1 cellular context compared by ENCODE assay signal in genomic region chr16:11706180-11706742, GRCh38.
TF ChIP-seq lines count a peak whose summit lies in the region.

No MANE protein-coding gene starts in this region.

TF ChIP-seq in HepG2, 621 proteins besides CTCF, POLR2A, EP300 and RAD21:
- TF ChIP-seq SRF (IDR thresholded peaks at IDR 0.05; ENCODE audit: low read depth, low read length) (no peak), ARHGAP35 (CRISPR knock-in tag; IDR thresholded peaks at IDR 0.05; ENCODE audit: borderline replicate concordance) (no peak), ZNF547 (CRISPR knock-in tag; IDR thresholded peaks at IDR 0.05) (0 out of 2 replicates have a peak, but pooled peaks have one; percentile 56), BATF2 (CRISPR knock-in tag; IDR thresholded peaks at IDR 0.05) (0 out of 2 replicates have a peak, but pooled peaks have one; percentile 39), ZNF879 (CRISPR knock-in tag; IDR thresholded peaks at IDR 0.05) (no peak), ZNF737 (CRISPR knock-in tag; IDR thresholded peaks at IDR 0.05; ENCODE audit: borderline replicate concordance) (0 out of 2 replicates have a peak, but pooled peaks have one; percentile 25), NR3C1 (CRISPR knock-in tag; IDR thresholded peaks at IDR 0.05) (no peak), ZNF569 (CRISPR knock-in tag; IDR thresholded peaks at IDR 0.05; ENCODE audit: borderline replicate concordance) (no peak), DNMT1 (CRISPR knock-in tag; IDR thresholded peaks at IDR 0.05) (no peak), NFYC (CRISPR knock-in tag; IDR thresholded peaks at IDR 0.05) (no peak), ZNF768 (CRISPR knock-in tag; IDR thresholded peaks at IDR 0.05) (peak; percentile 16; the same call in 1 of the 2 replicates), PPARG (CRISPR knock-in tag; conservative IDR thresholded peaks at IDR 0.05) (no peak), ZNF33B (CRISPR knock-in tag; IDR thresholded peaks at IDR 0.05) (0 out of 2 replicates have a peak, but pooled peaks have one; percentile 47), PAF1 (CRISPR knock-in tag; IDR thresholded peaks at IDR 0.05) (0 out of 2 replicates have a peak, but pooled peaks have one; percentile 67), ZNF672 (CRISPR knock-in tag; IDR thresholded peaks at IDR 0.05) (no peak), MAFG (CRISPR knock-in tag; IDR thresholded peaks at IDR 0.05) (0 out of 2 replicates have a peak, but pooled peaks have one; percentile 26)
- TF ChIP-seq, protein P1, sequence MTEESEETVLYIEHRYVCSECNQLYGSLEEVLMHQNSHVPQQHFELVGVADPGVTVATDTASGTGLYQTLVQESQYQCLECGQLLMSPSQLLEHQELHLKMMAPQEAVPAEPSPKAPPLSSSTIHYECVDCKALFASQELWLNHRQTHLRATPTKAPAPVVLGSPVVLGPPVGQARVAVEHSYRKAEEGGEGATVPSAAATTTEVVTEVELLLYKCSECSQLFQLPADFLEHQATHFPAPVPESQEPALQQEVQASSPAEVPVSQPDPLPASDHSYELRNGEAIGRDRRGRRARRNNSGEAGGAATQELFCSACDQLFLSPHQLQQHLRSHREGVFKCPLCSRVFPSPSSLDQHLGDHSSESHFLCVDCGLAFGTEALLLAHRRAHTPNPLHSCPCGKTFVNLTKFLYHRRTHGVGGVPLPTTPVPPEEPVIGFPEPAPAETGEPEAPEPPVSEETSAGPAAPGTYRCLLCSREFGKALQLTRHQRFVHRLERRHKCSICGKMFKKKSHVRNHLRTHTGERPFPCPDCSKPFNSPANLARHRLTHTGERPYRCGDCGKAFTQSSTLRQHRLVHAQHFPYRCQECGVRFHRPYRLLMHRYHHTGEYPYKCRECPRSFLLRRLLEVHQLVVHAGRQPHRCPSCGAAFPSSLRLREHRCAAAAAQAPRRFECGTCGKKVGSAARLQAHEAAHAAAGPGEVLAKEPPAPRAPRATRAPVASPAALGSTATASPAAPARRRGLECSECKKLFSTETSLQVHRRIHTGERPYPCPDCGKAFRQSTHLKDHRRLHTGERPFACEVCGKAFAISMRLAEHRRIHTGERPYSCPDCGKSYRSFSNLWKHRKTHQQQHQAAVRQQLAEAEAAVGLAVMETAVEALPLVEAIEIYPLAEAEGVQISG (CRISPR knock-in tag; IDR thresholded peaks at IDR 0.05): no peak
- TF ChIP-seq, protein P2, sequence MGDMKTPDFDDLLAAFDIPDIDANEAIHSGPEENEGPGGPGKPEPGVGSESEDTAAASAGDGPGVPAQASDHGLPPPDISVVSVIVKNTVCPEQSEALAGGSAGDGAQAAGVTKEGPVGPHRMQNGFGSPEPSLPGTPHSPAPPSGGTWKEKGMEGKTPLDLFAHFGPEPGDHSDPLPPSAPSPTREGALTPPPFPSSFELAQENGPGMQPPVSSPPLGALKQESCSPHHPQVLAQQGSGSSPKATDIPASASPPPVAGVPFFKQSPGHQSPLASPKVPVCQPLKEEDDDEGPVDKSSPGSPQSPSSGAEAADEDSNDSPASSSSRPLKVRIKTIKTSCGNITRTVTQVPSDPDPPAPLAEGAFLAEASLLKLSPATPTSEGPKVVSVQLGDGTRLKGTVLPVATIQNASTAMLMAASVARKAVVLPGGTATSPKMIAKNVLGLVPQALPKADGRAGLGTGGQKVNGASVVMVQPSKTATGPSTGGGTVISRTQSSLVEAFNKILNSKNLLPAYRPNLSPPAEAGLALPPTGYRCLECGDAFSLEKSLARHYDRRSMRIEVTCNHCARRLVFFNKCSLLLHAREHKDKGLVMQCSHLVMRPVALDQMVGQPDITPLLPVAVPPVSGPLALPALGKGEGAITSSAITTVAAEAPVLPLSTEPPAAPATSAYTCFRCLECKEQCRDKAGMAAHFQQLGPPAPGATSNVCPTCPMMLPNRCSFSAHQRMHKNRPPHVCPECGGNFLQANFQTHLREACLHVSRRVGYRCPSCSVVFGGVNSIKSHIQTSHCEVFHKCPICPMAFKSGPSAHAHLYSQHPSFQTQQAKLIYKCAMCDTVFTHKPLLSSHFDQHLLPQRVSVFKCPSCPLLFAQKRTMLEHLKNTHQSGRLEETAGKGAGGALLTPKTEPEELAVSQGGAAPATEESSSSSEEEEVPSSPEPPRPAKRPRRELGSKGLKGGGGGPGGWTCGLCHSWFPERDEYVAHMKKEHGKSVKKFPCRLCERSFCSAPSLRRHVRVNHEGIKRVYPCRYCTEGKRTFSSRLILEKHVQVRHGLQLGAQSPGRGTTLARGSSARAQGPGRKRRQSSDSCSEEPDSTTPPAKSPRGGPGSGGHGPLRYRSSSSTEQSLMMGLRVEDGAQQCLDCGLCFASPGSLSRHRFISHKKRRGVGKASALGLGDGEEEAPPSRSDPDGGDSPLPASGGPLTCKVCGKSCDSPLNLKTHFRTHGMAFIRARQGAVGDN (CRISPR knock-in tag; IDR thresholded peaks at IDR 0.05): 0 out of 2 replicates have a peak, but pooled peaks have one; percentile 18
